ENCODE assay signal across 8 cellular contexts in the genomic region with DNA sequence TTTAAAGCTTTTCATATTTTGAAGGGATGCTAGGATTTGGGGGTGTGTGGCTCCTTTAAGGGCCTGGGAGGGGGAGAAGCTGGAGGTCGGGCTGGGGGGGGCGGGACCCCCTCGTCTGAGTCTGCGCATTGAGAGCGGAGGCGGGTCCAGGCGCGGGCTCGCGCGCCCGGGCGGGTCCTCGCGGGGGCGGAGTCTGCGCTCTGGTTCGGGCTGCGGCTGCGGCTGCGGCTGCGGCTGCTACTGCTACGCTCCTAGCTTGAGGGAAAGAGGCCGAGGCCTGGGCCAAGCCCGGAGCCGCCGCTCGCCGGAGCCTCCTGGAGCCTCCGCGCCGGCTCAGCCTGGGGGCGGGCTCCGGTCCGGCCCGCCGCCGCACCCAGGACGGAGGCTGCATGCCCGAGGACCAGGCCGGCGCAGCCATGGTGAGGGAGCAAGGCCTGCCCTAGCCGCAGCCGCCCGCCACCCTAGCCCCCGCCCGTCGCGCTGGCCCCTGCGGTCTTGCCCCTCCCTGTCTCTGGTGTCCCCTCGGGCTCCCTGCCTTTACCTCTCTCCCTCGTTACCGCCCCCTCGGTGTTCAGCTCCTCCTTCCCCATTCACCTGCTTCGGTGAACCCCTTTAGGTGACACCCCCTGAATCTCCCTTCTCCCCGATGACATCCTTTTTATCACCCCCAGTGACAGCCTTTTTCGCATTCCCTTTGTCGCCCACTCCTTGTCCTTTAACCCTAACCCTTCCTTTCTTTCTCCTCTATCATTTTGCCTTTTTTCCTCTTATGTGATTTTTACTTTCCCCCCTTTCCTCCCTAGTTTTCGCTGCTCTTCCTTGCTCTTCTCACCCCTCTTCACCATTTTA. TPM values are rescaled to one million over a fixed set of nuclear protein-coding genes. Genes with fewer than 3 reads are reported as not detected.
A peak's percentile ranks its signal among the peaks of the same experiment; 100 is the strongest.
DNase-seq lines count a peak whose midpoint lies in the region; ATAC-seq lines count a peak whose summit lies in the region.

A gene (plus strand): TSS at position 189 of the 849 bp plus-strand sequence. CDS start 201 bp downstream, at position 390.

- H3K27ac Mint-ChIP-seq in memory B cell: peak within 1 kb of the TSS; percentile 89

- H3K4me3 ChIP-seq in effector memory CD4-positive, alpha-beta T cell (ENCODE audit: insufficient read depth, low read depth, low read length, poor library complexity, severe bottlenecking): peak within 1 kb of the TSS; percentile 74

- peak; percentile 93 for ATAC-seq in GM21360 (IDR thresholded peaks at IDR 0.05; ENCODE audit: unreplicated experiment)
- peak; percentile 90 for ATAC-seq in memory B cell (ENCODE audit: low read depth)

- no peaks in the 10 kb centered on the region for H3K9me3 Mint-ChIP-seq in memory B cell

- no peaks in the 10 kb centered on the region for H3K36me3 Mint-ChIP-seq in memory B cell

- POLR2A ChIA-PET in activated CD8-positive, alpha-beta memory T cell treated with anti-CD3 and anti-CD28 coated beads for 36 hours (lab: Charles Lee): interaction anchor here (0.6 to 1.1 kb wide), 7 partner anchors 23 to 323 kb away, joined by 3 to 4 read pairs (median 3); a partner anchor contains a TSS

- H3K4me1 ChIP-seq in effector memory CD4-positive, alpha-beta T cell (ENCODE audit: control insufficient read depth, insufficient read depth, low read length, poor library complexity, severe bottlenecking): peaks cover 11% of the 10 kb centered on the region

- CTCF ChIA-PET in activated CD8-positive, alpha-beta memory T cell treated with anti-CD3 and anti-CD28 coated beads for 36 hours (lab: Charles Lee): interaction anchor here (0.8 to 1.3 kb wide), 3 partner anchors 22 to 73 kb away, joined by 3 to 4 read pairs (median 3); no protein-coding TSS in a partner anchor

- H3K27me3 ChIP-seq in effector memory CD4-positive, alpha-beta T cell (replicated peaks; ENCODE audit: control insufficient read depth, insufficient read depth, low read length, poor library complexity, severe bottlenecking): no peaks in the 10 kb centered on the region

- H3K27me3 Mint-ChIP-seq in memory B cell: peaks cover 5% of the 10 kb centered on the region

- peak within 1 kb of the TSS; percentile 65 for H3K27ac ChIP-seq in effector memory CD4-positive, alpha-beta T cell (ENCODE audit: insufficient read depth, low read length, poor library complexity, severe bottlenecking)

- DNase-seq in CMK (ENCODE audit: low read depth): peak; percentile 58
- peak; percentile 79 for DNase-seq in HT1080 (ENCODE audit: low read depth)
- DNase-seq in NOMO-1 (lab: John Stamatoyannopoulos, UW; ENCODE audit: unreplicated experiment in 2 of 2): peak; percentile 82 to 92
- DNase-seq in effector memory CD4-positive, alpha-beta T cell: peak; percentile 85 to 89 (median 88)
- peak; percentile 81 to 91 for DNase-seq in memory B cell (ENCODE audit: low spot score in 2 of 2)
- DNase-seq in stimulated activated CD8-positive, alpha-beta memory T cell treated with anti-CD3 and anti-CD28 coated beads, Interleukin-12 subunit alpha, Interleukin-12 subunit beta, amount 100 ng/mL, for 24 hours (ENCODE audit: extremely low read depth): peak; percentile 73

- no peaks in the 10 kb centered on the region for H3K36me3 ChIP-seq in effector memory CD4-positive, alpha-beta T cell (ENCODE audit: control insufficient read depth, insufficient read depth, low read length)

- no peaks in the 10 kb centered on the region for H3K9me3 ChIP-seq in effector memory CD4-positive, alpha-beta T cell (ENCODE audit: control insufficient read depth, low read length)

- H3K4me1 Mint-ChIP-seq in memory B cell: peaks cover 25% of the 10 kb centered on the region

- H3K4me3 Mint-ChIP-seq in memory B cell: peak within 1 kb of the TSS; percentile 93

RNA-seq across cellular contexts. Expression of the gene that starts here (rescaled TPM):
- 14.6 and 18.3 TPM in 2 replicates for total RNA-seq in HT1080 (2014; rRNA removed; shearing (Covaris generic))
- polyA plus RNA-seq in HT1080 (2015; cell fraction: cytosol; rRNA removed): 11.2 and 14.4 TPM in 2 replicates
- polyA plus RNA-seq in HT1080 (2015; cell fraction: nucleus; rRNA removed): 9.8 and 11.1 TPM in 2 replicates
- total RNA-seq in activated CD8-positive, alpha-beta memory T cell treated with anti-CD3 and anti-CD28 coated beads for 36 hours: 10 to 100 TPM; 10.8 to 11.1 TPM

Comparison
In these comparisons a context has a peak if more than half of its experiments do, and no peak if none do; other contexts are left out.
1. Peak in every context shown above with its lines: DNase-seq, ATAC-seq, H3K4me3 ChIP-seq and H3K27ac ChIP-seq.